25 cellular contexts compared by ENCODE assay signal in the genomic region with DNA sequence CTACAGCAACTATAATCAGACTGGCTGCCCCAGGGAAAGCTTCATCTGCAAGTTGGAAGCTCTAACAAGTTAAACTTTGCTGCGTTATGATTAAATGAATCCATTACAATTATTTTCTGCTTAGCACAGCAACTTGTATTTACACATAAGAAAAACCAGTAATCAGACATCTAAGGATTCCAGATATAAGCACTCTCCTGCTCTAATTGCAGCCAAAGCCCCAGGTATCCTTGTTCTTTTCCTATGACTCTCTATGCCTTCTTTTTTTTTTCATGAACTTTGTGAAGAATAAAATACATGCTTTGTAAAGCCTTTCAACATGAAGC.
"Had no signal": no experiment of that assay in that cellular context is flagged by ENCODE, and none has a peak within 500 bp of the region (broad histone marks: within the 10 kb centered on the region; RNA-seq: fewer than 3 reads in every experiment).

No MANE protein-coding gene starts in this region.

- H3K9ac ChIP-seq: neural progenitor cell had no signal

- H3K27me3 Mint-ChIP-seq: activated naive CD8-positive, alpha-beta T cell treated with anti-CD3 and anti-CD28 coated beads, Interleukin-2, amount 50 U/mL, for 24 hours; memory B cell; progenitor cell of endocrine pancreas; stimulated activated naive B cell treated with anti-CD40 and anti-IgM and Interleukin-4, amounts not matched to agents 10 μg/mL and 1 μg/mL and 100 μg/mL, for 72 hours; T-helper 17 cell had no signal

- ATAC-seq: activated naive CD8-positive, alpha-beta T cell treated with anti-CD3 and anti-CD28 coated beads, Interleukin-2, amount 50 U/mL, for 24 hours; mucosa of descending colon; stimulated activated naive B cell treated with anti-CD40 and anti-IgM and Interleukin-4, amounts not matched to agents 10 μg/mL and 1 μg/mL and 100 μg/mL, for 72 hours; T-helper 17 cell had no signal

- H3K27ac ChIP-seq: brain microvascular endothelial cell, esophagus muscularis mucosa, neural progenitor cell, uterus had no signal

- H2AFZ ChIP-seq: neural progenitor cell had no signal

- H3K4me1 ChIP-seq: sigmoid colon, uterus had no signal

- H3K4me3 Mint-ChIP-seq: activated naive CD8-positive, alpha-beta T cell treated with anti-CD3 and anti-CD28 coated beads, Interleukin-2, amount 50 U/mL, for 24 hours; memory B cell; neural progenitor cell; stimulated activated naive B cell treated with anti-CD40 and anti-IgM and Interleukin-4, amounts not matched to agents 10 μg/mL and 1 μg/mL and 100 μg/mL, for 72 hours; T-helper 17 cell had no signal

- H3K9me3 ChIP-seq: esophagus muscularis mucosa, gastroesophageal sphincter, mucosa of descending colon, sigmoid colon, uterus had no signal

- H3K36me3 ChIP-seq: brain microvascular endothelial cell, esophagus muscularis mucosa, gastroesophageal sphincter, neural progenitor cell, sigmoid colon, uterus had no signal

- H3K4me1 Mint-ChIP-seq: memory B cell; stimulated activated naive B cell treated with anti-CD40 and anti-IgM and Interleukin-4, amounts not matched to agents 10 μg/mL and 1 μg/mL and 100 μg/mL, for 72 hours had no signal

- H3K9me3 Mint-ChIP-seq: activated naive CD8-positive, alpha-beta T cell treated with anti-CD3 and anti-CD28 coated beads, Interleukin-2, amount 50 U/mL, for 24 hours; memory B cell; neural progenitor cell had no signal

- H3K27me3 ChIP-seq: brain microvascular endothelial cell, esophagus muscularis mucosa, gastroesophageal sphincter, neural progenitor cell, sigmoid colon, uterus had no signal

- H3K36me3 Mint-ChIP-seq: neural progenitor cell had no signal

- DNase-seq: activated CD4-positive, alpha-beta T cell treated with anti-CD3 and anti-CD28 coated beads for 4 hours; activated CD4-positive, alpha-beta T cell treated with anti-CD3 and anti-CD28 coated beads, Interleukin-2, amount 50 U/mL, for 48 hours; activated CD4-positive, CD25-positive, alpha-beta regulatory T cell; activated gamma-delta T cell; activated naive CD4-positive, alpha-beta T cell treated with anti-CD3 and anti-CD28 coated beads, Interleukin-2, amount 50 U/mL, for 16 hours; activated naive CD8-positive, alpha-beta T cell treated with anti-CD3 and anti-CD28 coated beads, Interleukin-2, amount 50 U/mL, for 24 hours; brain microvascular endothelial cell; central memory CD4-positive, alpha-beta T cell; effector memory CD4-positive, alpha-beta T cell; head of caudate nucleus; hypothalamus; mucosa of descending colon; retina; sigmoid colon; stimulated activated CD4-positive, alpha-beta T cell treated with anti-CD3 and anti-CD28 coated beads, Interleukin-2, amount 100 ng/mL, for 48 hours; stimulated activated CD8-positive, alpha-beta memory T cell treated with anti-CD3 and anti-CD28 coated beads, Interleukin-4, amount 100 ng/mL, for 48 hours; stimulated activated naive B cell treated with anti-CD40 and anti-IgM and Interleukin-4, amounts not matched to agents 10 μg/mL and 1 μg/mL and 100 μg/mL, for 72 hours; T-helper 17 cell; trophoblast cell; uterus had no signal

- H3K4me2 ChIP-seq: neural progenitor cell had no signal

- H3K4me3 ChIP-seq: esophagus muscularis mucosa, gastroesophageal sphincter, mucosa of descending colon, neural progenitor cell, sigmoid colon, uterus had no signal

- H3K27ac Mint-ChIP-seq: activated naive CD8-positive, alpha-beta T cell treated with anti-CD3 and anti-CD28 coated beads, Interleukin-2, amount 50 U/mL, for 24 hours; memory B cell; neural progenitor cell; progenitor cell of endocrine pancreas; stimulated activated naive B cell treated with anti-CD40 and anti-IgM and Interleukin-4, amounts not matched to agents 10 μg/mL and 1 μg/mL and 100 μg/mL, for 72 hours; T-helper 17 cell had no signal
